ENCODE assay signal across 32 cellular contexts in genomic region chr6:20790032-20790791, GRCh38.
A peak's percentile ranks its signal among the peaks of the same experiment; 100 is the strongest.
DNase-seq lines count a peak whose midpoint lies in the region; ATAC-seq and TF ChIP-seq lines count a peak whose summit lies in the region.
"Had no signal": no experiment of that assay in that cellular context is flagged by ENCODE, and none has a peak within 500 bp of the region (broad histone marks: within the 10 kb centered on the region; RNA-seq: fewer than 3 reads in every experiment).

No MANE protein-coding gene starts in this region.

- CTCF ChIA-PET in SK-N-SH (lab: Yijun Ruan, JAX), result interaction anchor here (0.6 to 1.9 kb wide), 5 partner anchors 225 to 804 kb away, joined by 3 to 19 read pairs (median 3); no protein-coding TSS in a partner anchor

- ATAC-seq in stimulated activated naive CD8-positive, alpha-beta T cell treated with anti-CD3 and anti-CD28 coated beads, Interleukin-15, amount 100 ng/mL, for 72 hours, result peak; percentile 48
- no peak for ATAC-seq in stimulated activated naive CD8-positive, alpha-beta T cell treated with anti-CD3 and anti-CD28 coated beads, Interleukin-15, Interleukin-2, amounts not matched to agents 100 U/mL and 50 U/mL, for 24 hours
- peak; percentile 63 for ATAC-seq in activated T-helper 17 cell treated with anti-CD3 and anti-CD28 coated beads, Interleukin-2, amount 50 U/mL, for 72 hours (replicated peaks)
- ATAC-seq: activated CD8-positive, alpha-beta T cell treated with anti-CD3 and anti-CD28 coated beads for 36 hours; gastroesophageal sphincter; HCT116; lower lobe of right lung; mucosa of descending colon; natural killer cell; PC-3 had no signal

- TF ChIP-seq RAD21 in SK-N-SH (IDR thresholded peaks at IDR 0.05; ENCODE audit: low read length), result no peak

- H3K27me3 ChIP-seq in endodermal cell (ENCODE audit: control insufficient read depth, insufficient read depth, low read length, poor library complexity, severe bottlenecking), result no peaks in the 10 kb centered on the region
- H3K27me3 ChIP-seq in SK-N-SH (ENCODE audit: insufficient read depth), result no peaks in the 10 kb centered on the region
- H3K27me3 ChIP-seq: gastroesophageal sphincter, hepatocyte had no signal

- H3K79me2 ChIP-seq in SK-N-SH (ENCODE audit: insufficient read depth), result no peaks in the 10 kb centered on the region
- H3K79me2 ChIP-seq: hepatocyte had no signal

- DNase-seq in stimulated activated naive CD8-positive, alpha-beta T cell treated with anti-CD3 and anti-CD28 coated beads, Interleukin-15, amount 100 ng/mL, for 72 hours, result no peak
- no peak for DNase-seq in stimulated activated naive CD8-positive, alpha-beta T cell treated with anti-CD3 and anti-CD28 coated beads, Interleukin-15, Interleukin-2, amounts not matched to agents 100 U/mL and 50 U/mL, for 24 hours
- peak; percentile 53 for DNase-seq in endodermal cell
- DNase-seq in SK-N-SH, result no peak
- DNase-seq in Ammon's horn (ENCODE audit: low spot score), result no peak
- DNase-seq in GOT3 (lab: John Stamatoyannopoulos, UW), result no peak
- no peak for DNase-seq in nucleus accumbens (lab: John Stamatoyannopoulos, UW)
- DNase-seq: activated CD4-positive, CD25-positive, alpha-beta regulatory T cell treated with anti-CD3 and anti-CD28 coated beads, Interleukin-2, amount 50 U/mL, for 72 hours; activated CD8-positive, alpha-beta memory T cell treated with anti-CD3 and anti-CD28 coated beads, Interleukin-2, amount 50 U/mL, for 48 hours; activated CD8-positive, alpha-beta T cell treated with anti-CD3 and anti-CD28 coated beads for 36 hours; activated naive CD4-positive, alpha-beta T cell treated with anti-CD3 and anti-CD28 coated beads, Interleukin-2, amount 50 U/mL, for 16 hours; amniotic stem cell; DMS 273 treated with DMSO at 0.1 percent for 48 hours; effector CD4-positive, alpha-beta T cell; EL; lower lobe of right lung; mucosa of descending colon; natural killer cell; NCI-H1417 treated with DMSO at 0.1 percent for 48 hours; NCI-H2081; NCI-H2227 treated with DMSO at 0.1 percent for 48 hours; NCI-H526 treated with DMSO at 0.1 percent for 48 hours; occipital lobe; PC-3; stimulated activated naive CD4-positive, alpha-beta T cell had no signal

- no peak overlapping the region for H3K4me2 ChIP-seq in SK-N-SH
- H3K4me2 ChIP-seq: hepatocyte had no signal

- H3K9me2 ChIP-seq in SK-N-SH, result no peaks in the 10 kb centered on the region

- no peak overlapping the region for H3K9ac ChIP-seq in endodermal cell (ENCODE audit: extremely low read depth, low read length, poor library complexity, severe bottlenecking)
- no peak overlapping the region for H3K9ac ChIP-seq in SK-N-SH

- WGBS in endodermal cell (ENCODE audit: insufficient coverage in 1 of 2, insufficient read length in 1 of 2), 2 experiments, result 60 to 90% methylated on average over 1 to 9 of the region's 9 CpGs
- 95% methylated on average over 9 of the region's 9 CpGs for WGBS in SK-N-SH (ENCODE audit: low lambda C conversion rate)

- H3K36me3 Mint-ChIP-seq in activated T-helper 17 cell treated with anti-CD3 and anti-CD28 coated beads, Interleukin-2, amount 50 U/mL, for 72 hours (ENCODE audit: low read depth), result peaks cover 38% of the 10 kb centered on the region
- H3K36me3 Mint-ChIP-seq in endodermal cell (ENCODE audit: low read depth), result peaks cover 10% of the 10 kb centered on the region
- H3K36me3 Mint-ChIP-seq: natural killer cell had no signal

- no peaks in the 10 kb centered on the region for H3K9me3 ChIP-seq in endodermal cell (ENCODE audit: control insufficient read depth, low read length)
- no peaks in the 10 kb centered on the region for H3K9me3 ChIP-seq in SK-N-SH
- H3K9me3 ChIP-seq: gastroesophageal sphincter, lower lobe of right lung, mucosa of descending colon had no signal

- H2AFZ ChIP-seq in SK-N-SH (ENCODE audit: low read depth), result no peak overlapping the region
- H2AFZ ChIP-seq: hepatocyte had no signal

- POLR2A ChIA-PET in SK-N-SH (lab: Yijun Ruan, JAX), result no interaction called here

- H3K4me1 Mint-ChIP-seq in stimulated activated naive CD8-positive, alpha-beta T cell treated with anti-CD3 and anti-CD28 coated beads, Interleukin-15, amount 100 ng/mL, for 72 hours, result peaks cover 5% of the 10 kb centered on the region
- H3K4me1 Mint-ChIP-seq in activated T-helper 17 cell treated with anti-CD3 and anti-CD28 coated beads, Interleukin-2, amount 50 U/mL, for 72 hours, result peaks cover 6% of the 10 kb centered on the region
- H3K4me1 Mint-ChIP-seq in endodermal cell, result peaks cover 20% of the 10 kb centered on the region
- H3K4me1 Mint-ChIP-seq: natural killer cell had no signal

- TF ChIP-seq CTCF in endodermal cell (conservative IDR thresholded peaks at IDR 0.05) (no peak), SK-N-SH (IDR thresholded peaks at IDR 0.05) (no peak)

- H3K4me1 ChIP-seq in endodermal cell (ENCODE audit: control insufficient read depth, insufficient read depth, low read length) (peaks cover 5% of the 10 kb centered on the region), SK-N-SH (ENCODE audit: control insufficient read depth in 1 of 2, insufficient read depth in 2 of 2, low read depth in 1 of 2, low read length in 1 of 2) (peaks cover 11% of the 10 kb centered on the region in 2 experiments; a peak in 2 of 4 replicates)
- H3K4me1 ChIP-seq: gastroesophageal sphincter, lower lobe of right lung had no signal

- H3K27ac Mint-ChIP-seq in stimulated activated naive CD8-positive, alpha-beta T cell treated with anti-CD3 and anti-CD28 coated beads, Interleukin-15, amount 100 ng/mL, for 72 hours, result peak overlapping the region in 1 of 2 donors; percentile 65
- peak overlapping the region; percentile 46 for H3K27ac Mint-ChIP-seq in activated T-helper 17 cell treated with anti-CD3 and anti-CD28 coated beads, Interleukin-2, amount 50 U/mL, for 72 hours
- H3K27ac Mint-ChIP-seq in endodermal cell, result peak overlapping the region; percentile 53
- H3K27ac Mint-ChIP-seq: activated CD8-positive, alpha-beta T cell treated with anti-CD3 and anti-CD28 coated beads for 36 hours; activated T-helper 1 cell treated with anti-CD3 and anti-CD28 coated beads, Interleukin-12 subunit alpha, Interleukin-12 subunit beta, Interleukin-2, Interleukin-4 antibody, amounts not matched to agents 30 ng/mL and 10 ng/mL and 1 ng/mL, durations not matched to agents 14 hours and 24 hours and 36 hours; natural killer cell had no signal

- no peak for TF ChIP-seq EP300 in SK-N-SH (IDR thresholded peaks at IDR 0.05; ENCODE audit: borderline replicate concordance in 1 of 2, low read depth in 1 of 2, low read length in 1 of 2)

- H3K4me3 Mint-ChIP-seq in stimulated activated naive CD8-positive, alpha-beta T cell treated with anti-CD3 and anti-CD28 coated beads, Interleukin-15, amount 100 ng/mL, for 72 hours, result no peak overlapping the region
- no peak overlapping the region for H3K4me3 Mint-ChIP-seq in activated T-helper 17 cell treated with anti-CD3 and anti-CD28 coated beads, Interleukin-2, amount 50 U/mL, for 72 hours
- H3K4me3 Mint-ChIP-seq in endodermal cell, result no peak overlapping the region
- H3K4me3 Mint-ChIP-seq: activated CD8-positive, alpha-beta T cell treated with anti-CD3 and anti-CD28 coated beads for 36 hours; activated T-helper 1 cell treated with anti-CD3 and anti-CD28 coated beads, Interleukin-12 subunit alpha, Interleukin-12 subunit beta, Interleukin-2, Interleukin-4 antibody, amounts not matched to agents 30 ng/mL and 10 ng/mL and 1 ng/mL, durations not matched to agents 14 hours and 24 hours and 36 hours; natural killer cell had no signal

- H3K27ac ChIP-seq in endodermal cell (ENCODE audit: low read depth, low read length) (no peak overlapping the region), SK-N-SH (ENCODE audit: low read depth in 2 of 2, low read length in 1 of 2) (no peak overlapping the region)
- H3K27ac ChIP-seq: gastroesophageal sphincter, hepatocyte, lower lobe of right lung, SK-N-MC, skin epidermis had no signal

- H3K9me3 Mint-ChIP-seq in stimulated activated naive CD8-positive, alpha-beta T cell treated with anti-CD3 and anti-CD28 coated beads, Interleukin-15, amount 100 ng/mL, for 72 hours, result no peaks in the 10 kb centered on the region
- H3K9me3 Mint-ChIP-seq in activated T-helper 17 cell treated with anti-CD3 and anti-CD28 coated beads, Interleukin-2, amount 50 U/mL, for 72 hours, result no peaks in the 10 kb centered on the region
- no peaks in the 10 kb centered on the region for H3K9me3 Mint-ChIP-seq in endodermal cell
- H3K9me3 Mint-ChIP-seq: activated CD8-positive, alpha-beta T cell treated with anti-CD3 and anti-CD28 coated beads for 36 hours; activated T-helper 1 cell treated with anti-CD3 and anti-CD28 coated beads, Interleukin-12 subunit alpha, Interleukin-12 subunit beta, Interleukin-2, Interleukin-4 antibody, amounts not matched to agents 30 ng/mL and 10 ng/mL and 1 ng/mL, durations not matched to agents 14 hours and 24 hours and 36 hours; natural killer cell had no signal

- H3K4me3 ChIP-seq in endodermal cell (ENCODE audit: low read length), result no peak overlapping the region
- H3K4me3 ChIP-seq in SK-N-SH (ENCODE audit: low read depth in 2 of 2, low read length in 1 of 2), result no peak overlapping the region
- H3K4me3 ChIP-seq: gastroesophageal sphincter, hepatocyte, lower lobe of right lung, mucosa of descending colon, SK-N-MC, skin epidermis had no signal

- no peaks in the 10 kb centered on the region for H4K20me1 ChIP-seq in SK-N-SH (ENCODE audit: insufficient read depth)

- no peaks in the 10 kb centered on the region for H3K27me3 Mint-ChIP-seq in stimulated activated naive CD8-positive, alpha-beta T cell treated with anti-CD3 and anti-CD28 coated beads, Interleukin-15, amount 100 ng/mL, for 72 hours
- H3K27me3 Mint-ChIP-seq in activated T-helper 17 cell treated with anti-CD3 and anti-CD28 coated beads, Interleukin-2, amount 50 U/mL, for 72 hours, result no peaks in the 10 kb centered on the region
- no peaks in the 10 kb centered on the region for H3K27me3 Mint-ChIP-seq in endodermal cell (ENCODE audit: insufficient read depth)
- H3K27me3 Mint-ChIP-seq: activated CD8-positive, alpha-beta T cell treated with anti-CD3 and anti-CD28 coated beads for 36 hours had no signal

- H3F3A ChIP-seq in SK-N-SH (replicated peaks; ENCODE audit: insufficient read depth), result no peaks in the 10 kb centered on the region

- H3K36me3 ChIP-seq in endodermal cell (ENCODE audit: control insufficient read depth, insufficient read depth, low read length) (no peaks in the 10 kb centered on the region), SK-N-SH (replicated peaks in 1 of 2; ENCODE audit: control insufficient read depth in 1 of 2, insufficient read depth in 2 of 2, low read length in 1 of 2) (no peaks in the 10 kb centered on the region)
- H3K36me3 ChIP-seq: gastroesophageal sphincter, lower lobe of right lung had no signal

TF ChIP-seq in SK-N-SH, 30 proteins besides CTCF, POLR2A, EP300 and RAD21 (continues in another document):
- TF ChIP-seq EZH2phosphoT487 (IDR thresholded peaks at IDR 0.05; ENCODE audit: borderline replicate concordance, low read depth) (no peak), SMC3 (IDR thresholded peaks at IDR 0.05; ENCODE audit: low read depth, low read length) (no peak), POLR2AphosphoS5 (IDR thresholded peaks at IDR 0.05; ENCODE audit: low read depth, low read length) (no peak), JUND (IDR thresholded peaks at IDR 0.05) (no peak), NFIC (IDR thresholded peaks at IDR 0.05; ENCODE audit: borderline replicate concordance) (no peak), ELF1 (IDR thresholded peaks at IDR 0.05) (no peak), FOSL2 (IDR thresholded peaks at IDR 0.05; ENCODE audit: borderline replicate concordance, low read depth) (no peak)
